ENCODE assay signal across 26 cellular contexts in genomic region chr5:151751593-151751992, GRCh38. TPM values are rescaled to one million over a fixed set of nuclear protein-coding genes. Genes with fewer than 3 reads are reported as not detected.
DNase-seq lines count a peak whose midpoint lies in the region; ATAC-seq and TF ChIP-seq lines count a peak whose summit lies in the region.
"Had no signal": no experiment of that assay in that cellular context is flagged by ENCODE, and none has a peak within 500 bp of the region (broad histone marks: within the 10 kb centered on the region; RNA-seq: fewer than 3 reads in every experiment).

No MANE protein-coding gene starts in this region.

- peaks cover 0 to 13% (median 5%) of the 10 kb centered on the region in 9 donors for H3K36me3 ChIP-seq in heart left ventricle
- H3K36me3 ChIP-seq: thoracic aorta had no signal

- H3K4me1 Mint-ChIP-seq in T-helper 17 cell: peaks cover 19% of the 10 kb centered on the region

- H3K36me3 Mint-ChIP-seq in T-helper 17 cell (ENCODE audit: low read depth): no peaks in the 10 kb centered on the region

- intact Hi-C loops in Right ventricle myocardium inferior (cut with DNase I) (no loop called here), heart left ventricle (cut with DNase I) (no loop called here)

- H3K27ac ChIP-seq in heart left ventricle: no peak overlapping the region
- H3K27ac ChIP-seq: parathyroid adenoma, thoracic aorta had no signal

- H3K27ac Mint-ChIP-seq in T-helper 17 cell: peak overlapping the region; percentile 14
- H3K27ac Mint-ChIP-seq: activated T-helper 17 cell treated with anti-CD3 and anti-CD28 coated beads, Interleukin-2, amount 50 U/mL, for 72 hours; memory B cell; nephron progenitor cell had no signal

- no peaks in the 10 kb centered on the region for H3K27me3 ChIP-seq in heart left ventricle

- H3K4me3 Mint-ChIP-seq in T-helper 17 cell: no peak overlapping the region
- H3K4me3 Mint-ChIP-seq: activated naive CD4-positive, alpha-beta T cell treated with anti-CD3 and anti-CD28 coated beads, Interleukin-2, amount 10 ng/mL, durations not matched to agents 7 days and 5 days; activated T-helper 17 cell treated with anti-CD3 and anti-CD28 coated beads, Interleukin-2, amount 50 U/mL, for 72 hours; memory B cell; nephron progenitor cell had no signal

- WGBS in heart left ventricle, 4 donors: 94 to 100% (median 97%) methylated on average over 4 of the region's 4 CpGs

- H3K9me3 ChIP-seq in heart left ventricle (no peaks in the 10 kb centered on the region), T-helper 17 cell (ENCODE audit: control insufficient read depth, low read length, poor library complexity, severe bottlenecking) (no peaks in the 10 kb centered on the region)
- H3K9me3 ChIP-seq: thoracic aorta had no signal

- peaks cover 0 to 60% (median 3%) of the 10 kb centered on the region in 12 donors for H3K4me1 ChIP-seq in heart left ventricle

- H3K27me3 Mint-ChIP-seq in T-helper 17 cell: no peaks in the 10 kb centered on the region
- H3K27me3 Mint-ChIP-seq: activated naive CD4-positive, alpha-beta T cell treated with anti-CD3 and anti-CD28 coated beads, Interleukin-2, amount 10 ng/mL, durations not matched to agents 7 days and 5 days; activated T-helper 17 cell treated with anti-CD3 and anti-CD28 coated beads, Interleukin-2, amount 50 U/mL, for 72 hours; memory B cell had no signal

- peak; percentile 57 for DNase-seq in Right ventricle myocardium inferior (ENCODE audit: missing footprints)
- DNase-seq in heart left ventricle: no peak
- no peak for DNase-seq in T-helper 17 cell
- DNase-seq in islet precursor cell: peak; percentile 30
- no peak for DNase-seq in RPMI8226
- DNase-seq: activated CD4-positive, CD25-positive, alpha-beta regulatory T cell; activated CD8-positive, alpha-beta memory T cell treated with anti-CD3 and anti-CD28 coated beads, Interleukin-2, amount 50 U/mL, for 4 hours; activated naive CD4-positive, alpha-beta T cell treated with anti-CD3 and anti-CD28 coated beads, Interleukin-2, amount 10 ng/mL, durations not matched to agents 7 days and 5 days; anterior cingulate cortex; DMS 273 treated with DMSO at 0.1 percent for 48 hours; Kasumi-1; NCI-H1436 treated with DMSO at 0.1 percent for 48 hours; NCI-H226; NCI-H69; nephron progenitor cell; retina; stimulated activated naive CD8-positive, alpha-beta T cell treated with anti-CD3 and anti-CD28 coated beads, Interleukin-15, Interleukin-2, amounts not matched to agents 100 U/mL and 50 U/mL, for 24 hours; SW 1271 had no signal

- H3K4me3 ChIP-seq in heart left ventricle: no peak overlapping the region
- H3K4me3 ChIP-seq: skin epidermis, thoracic aorta had no signal

- TF ChIP-seq POLR2A in heart left ventricle (IDR thresholded peaks at IDR 0.05): no peak

- TF ChIP-seq CTCF in heart left ventricle (IDR thresholded peaks at IDR 0.05): no peak

- ATAC-seq in Right ventricle myocardium inferior: no peak
- no peak for ATAC-seq in heart left ventricle
- ATAC-seq in T-helper 17 cell: no peak
- no peak for ATAC-seq in HG02610 (IDR thresholded peaks at IDR 0.05; ENCODE audit: unreplicated experiment)
- ATAC-seq in HG03139 (IDR thresholded peaks at IDR 0.05; ENCODE audit: unreplicated experiment): no peak
- ATAC-seq: activated T-helper 17 cell treated with anti-CD3 and anti-CD28 coated beads, Interleukin-2, amount 50 U/mL, for 72 hours; left lobe of liver; stimulated activated naive CD8-positive, alpha-beta T cell treated with anti-CD3 and anti-CD28 coated beads, Interleukin-15, Interleukin-2, amounts not matched to agents 100 U/mL and 50 U/mL, for 24 hours had no signal

RNA-seq across cellular contexts. Expression of gene ATOX1, which starts 6.8 kb away (rescaled TPM):
- total RNA-seq in Right ventricle myocardium inferior (69.5 TPM), heart left ventricle (100 to 1,000 TPM in 1 of 9 donors, 10 to 100 TPM in 8; 52.1 to 149 (median 66.5) TPM), T-helper 17 cell (10 to 100 TPM; 24.3 to 26.1 TPM)
- polyA plus RNA-seq in heart left ventricle: 100 to 1,000 TPM in 1 of 2 donors, 10 to 100 TPM in 1; 92.0 to 102 TPM

RNA-seq across cellular contexts. Expression of gene G3BP1, which starts 20.2 kb away (rescaled TPM):
- total RNA-seq in Right ventricle myocardium inferior (114 TPM), heart left ventricle (100 to 1,000 TPM in 4 of 9 donors, 10 to 100 TPM in 5; 64.5 to 133 (median 98.1) TPM), T-helper 17 cell (100 to 1,000 TPM; 115 to 117 TPM)
- 10 to 100 TPM; 12.7 to 29.0 TPM for polyA plus RNA-seq in heart left ventricle

Comparison
In these comparisons a context has a peak if more than half of its experiments do, and no peak if none do; other contexts are left out.
1. DNase-seq: peak in Right ventricle myocardium inferior (single experiment) and islet precursor cell (single experiment); none in heart left ventricle (0 of 5), T-helper 17 cell (0 of 3) and RPMI8226 (single experiment).